Comparison of ENCODE assay signal across 9 cellular contexts in the genomic region with DNA sequence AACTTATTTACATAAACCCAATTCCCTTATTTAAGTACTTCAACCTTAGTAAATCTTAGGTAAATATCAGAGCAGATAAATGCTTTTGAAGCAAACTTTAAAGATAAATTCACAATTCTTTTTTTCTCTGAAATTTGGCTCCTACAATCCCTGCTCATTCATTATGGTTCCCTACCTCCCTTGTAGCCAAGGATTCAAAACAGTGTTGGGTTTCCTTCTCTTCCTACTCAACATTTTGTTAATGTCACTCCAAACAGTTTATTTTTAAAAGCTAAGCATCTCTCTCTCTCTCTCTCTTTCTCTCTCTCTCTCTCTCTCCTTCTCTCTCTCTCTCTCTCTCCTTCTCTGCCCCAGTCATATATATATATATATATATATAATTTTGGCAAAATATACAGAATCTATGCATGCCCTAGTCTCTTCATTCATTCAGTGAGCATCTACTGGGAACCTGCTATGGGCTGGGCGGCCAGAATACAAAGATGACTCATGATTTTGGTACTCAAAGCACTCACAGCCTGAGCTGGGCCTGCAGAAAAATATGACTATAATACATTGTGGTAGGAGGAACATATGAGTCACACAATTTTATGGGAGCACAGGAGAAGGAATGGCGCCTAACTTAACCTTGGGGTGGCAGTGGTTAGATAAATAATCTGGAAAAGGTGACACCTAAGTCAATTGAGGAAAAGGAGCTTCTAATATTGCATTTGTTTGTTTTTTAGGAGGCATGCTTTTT.
DNase-seq lines count a peak whose midpoint lies in the region; ATAC-seq, FAIRE-seq and TF ChIP-seq lines count a peak whose summit lies in the region.
"Had no signal": no experiment of that assay in that cellular context is flagged by ENCODE, and none has a peak within 500 bp of the region (broad histone marks: within the 10 kb centered on the region; RNA-seq: fewer than 3 reads in every experiment).

No MANE protein-coding gene starts in this region.

- ATAC-seq in GM19351 (IDR thresholded peaks at IDR 0.05; ENCODE audit: unreplicated experiment), result no peak
- no peak for ATAC-seq in GM19023 (IDR thresholded peaks at IDR 0.05; ENCODE audit: unreplicated experiment)

- H3K27me3 Mint-ChIP-seq in endodermal cell (ENCODE audit: insufficient read depth), result no peaks in the 10 kb centered on the region

- CTCF ChIA-PET in A673 (lab: Charles Lee), result no interaction called here

- H3K9me3 ChIP-seq in A673 (ENCODE audit: low read depth, low read length, poor library complexity, severe bottlenecking) (no peaks in the 10 kb centered on the region), adipocyte (ENCODE audit: control insufficient read depth, low read length) (no peaks in the 10 kb centered on the region), endodermal cell (ENCODE audit: control insufficient read depth, low read length) (peaks cover 8% of the 10 kb centered on the region)

- no peak overlapping the region for H3K4me3 ChIP-seq in A673 (ENCODE audit: low read depth, low read length, poor library complexity, severe bottlenecking)
- H3K4me3 ChIP-seq in adipocyte (ENCODE audit: low read length), result no peak overlapping the region
- no peak overlapping the region for H3K4me3 ChIP-seq in endodermal cell (ENCODE audit: low read length)

- no peaks in the 10 kb centered on the region for H3K4me1 Mint-ChIP-seq in endodermal cell

- H3K36me3 Mint-ChIP-seq in endodermal cell (ENCODE audit: low read depth), result no peaks in the 10 kb centered on the region

- no peaks in the 10 kb centered on the region for H3K27me3 ChIP-seq in A673 (replicated peaks; ENCODE audit: insufficient read depth, low read depth, low read length, poor library complexity)
- peaks cover 9% of the 10 kb centered on the region for H3K27me3 ChIP-seq in adipocyte (replicated peaks; ENCODE audit: control insufficient read depth, insufficient read depth, low read length)
- H3K27me3 ChIP-seq in endodermal cell (ENCODE audit: control insufficient read depth, insufficient read depth, low read length, poor library complexity, severe bottlenecking), result no peaks in the 10 kb centered on the region

- intact Hi-C loops in A673 (cut with micrococcal nuclease; ENCODE audit: unreplicated experiment), result no loop called here

- no peak overlapping the region for H3K9ac ChIP-seq in adipocyte (ENCODE audit: low read length)
- H3K9ac ChIP-seq in endodermal cell (ENCODE audit: extremely low read depth, low read length, poor library complexity, severe bottlenecking), result no peak overlapping the region

- FAIRE-seq in GM12891 (lab: Jason Lieb, UNC), result no peak

- no peaks in the 10 kb centered on the region for H3K36me3 ChIP-seq in A673 (ENCODE audit: insufficient read depth, low read length, poor library complexity, severe bottlenecking)
- H3K36me3 ChIP-seq in adipocyte (ENCODE audit: control insufficient read depth, insufficient read depth, low read length, severe bottlenecking), result no peaks in the 10 kb centered on the region
- no peaks in the 10 kb centered on the region for H3K36me3 ChIP-seq in endodermal cell (ENCODE audit: control insufficient read depth, insufficient read depth, low read length)

- no TSS peak for BruUV-seq in A673 (replicated peaks; lab: Mats Ljungman, UMichigan)

- no peak overlapping the region for H3K27ac Mint-ChIP-seq in endodermal cell

- no peak overlapping the region for H3K27ac ChIP-seq in A673 (ENCODE audit: low read depth, low read length, poor library complexity, severe bottlenecking)
- no peak overlapping the region for H3K27ac ChIP-seq in endodermal cell (ENCODE audit: low read depth, low read length)

- H3K4me1 ChIP-seq in A673 (ENCODE audit: insufficient read depth, low read length, poor library complexity, severe bottlenecking), result no peaks in the 10 kb centered on the region
- H3K4me1 ChIP-seq in adipocyte (ENCODE audit: control insufficient read depth, insufficient read depth, low read length), result peaks cover 13% of the 10 kb centered on the region
- no peaks in the 10 kb centered on the region for H3K4me1 ChIP-seq in endodermal cell (ENCODE audit: control insufficient read depth, insufficient read depth, low read length)

- WGBS in endodermal cell (ENCODE audit: insufficient coverage in 1 of 2, insufficient read length in 1 of 2), 2 experiments, result 59 to 83% methylated on average over 1 to 2 of the region's 2 CpGs

- TF ChIP-seq CTCF in A673 (conservative IDR thresholded peaks at IDR 0.05; ENCODE audit: low read depth, low read length), result no peak
- no peak for TF ChIP-seq CTCF in endodermal cell (conservative IDR thresholded peaks at IDR 0.05)

- DNase-seq in A673 (ENCODE audit: low spot score) (peak; percentile 69), HK-2 (ENCODE audit: unreplicated experiment) (peak; percentile 44), adipocyte (ENCODE audit: low read depth) (peak; percentile 86), islet precursor cell (peak; percentile 83), GM12891 (ENCODE audit: insufficient read length, low spot score) (no peak), endodermal cell (no peak)
- DNase-seq: activated naive CD4-positive, alpha-beta T cell had no signal

- peaks cover 31% of the 10 kb centered on the region for H3K9me3 Mint-ChIP-seq in endodermal cell

- no peak overlapping the region for H3K4me3 Mint-ChIP-seq in endodermal cell

- TF ChIP-seq POLR2A in GM12891 (IDR thresholded peaks at IDR 0.05; ENCODE audit: low read depth, low read length), result no peak

- POLR2A ChIA-PET in A673 (lab: Charles Lee; ENCODE audit: low non-redundant PET), result no interaction called here

TF ChIP-seq in GM12891, 5 proteins besides CTCF, POLR2A, EP300 and RAD21:
- TF ChIP-seq POLR2AphosphoS5 (IDR thresholded peaks at IDR 0.05; ENCODE audit: low read depth, low read length) (no peak), PAX5 (IDR thresholded peaks at IDR 0.05; ENCODE audit: insufficient read depth, low read length, severe bottlenecking) (no peak), POU2F2 (IDR thresholded peaks at IDR 0.05; ENCODE audit: low read depth, low read length) (no peak), SPI1 (IDR thresholded peaks at IDR 0.05; ENCODE audit: low read depth, low read length) (no peak), TAF1 (IDR thresholded peaks at IDR 0.05; ENCODE audit: low read depth, low read length) (no peak)

Comparison
In these comparisons a context has a peak if more than half of its experiments do, and no peak if none do; other contexts are left out.
1. DNase-seq: peak in A673 (single experiment), HK-2 (single experiment), adipocyte (single experiment) and islet precursor cell (single experiment); none in GM12891 (single experiment) and endodermal cell (single experiment).